Comparison of ENCODE assay signal across 8 cellular contexts in genomic region chr6:30544666-30545272, GRCh38. TPM values are rescaled to one million over a fixed set of nuclear protein-coding genes. Genes with fewer than 3 reads are reported as not detected.
DNase-seq lines count a peak whose midpoint lies in the region; ATAC-seq and TF ChIP-seq lines count a peak whose summit lies in the region.

No MANE protein-coding gene starts in this region.

- DNase-seq in SIG-M5 treated with dmso at 0.1 percent for 504 hours (lab: John Stamatoyannopoulos, UW; ENCODE audit: unreplicated experiment) (peak; percentile 75), SIG-M5 (lab: John Stamatoyannopoulos, UW) (no peak), RKO (ENCODE audit: low spot score) (peak; percentile 89), coronary artery (ENCODE audit: low spot score) (no peak), lower lobe of right lung (no peak), vagina (ENCODE audit: extremely low spot score in 2 of 2) (peak in 1 of 2 donors; percentile 25)

- peaks cover 25 to 28% (median 27%) of the 10 kb centered on the region in 3 donors for H3K4me1 Mint-ChIP-seq in IgD-negative memory B cell

- no peak overlapping the region for H3K27ac ChIP-seq in coronary artery
- no peak overlapping the region for H3K27ac ChIP-seq in lower lobe of right lung
- H3K27ac ChIP-seq in vagina: no peak overlapping the region

- no peak for TF ChIP-seq POLR2A in vagina (IDR thresholded peaks at IDR 0.05)

- H3K36me3 Mint-ChIP-seq in IgD-negative memory B cell: peaks cover 2% of the 10 kb centered on the region

- peak overlapping the region; percentile 46 to 95 (median 69) for H3K27ac Mint-ChIP-seq in IgD-negative memory B cell

- intact Hi-C loops in lower lobe of right lung (cut with DNase I) (loop anchor here (10.0 kb wide), 1 partner anchor 60 kb away; the partner anchor contains the start of gene HLA-E), vagina (cut with DNase I) (loop anchor here (5.0 kb wide), 1 partner anchor 62 kb away; no protein-coding TSS in a partner anchor)

- TF ChIP-seq CTCF in coronary artery (IDR thresholded peaks at IDR 0.05): peak; percentile 65
- peak; percentile 74 for TF ChIP-seq CTCF in lower lobe of right lung (IDR thresholded peaks at IDR 0.05)
- peak; percentile 63 to 91 (median 70) for TF ChIP-seq CTCF in vagina (IDR thresholded peaks at IDR 0.05)

- ATAC-seq in lower lobe of right lung (peak; percentile 64 to 70), GM18858 (IDR thresholded peaks at IDR 0.05; ENCODE audit: unreplicated experiment) (no peak)

- H3K9me3 ChIP-seq in lower lobe of right lung (no peaks in the 10 kb centered on the region), vagina (no peaks in the 10 kb centered on the region)

- H3K4me3 ChIP-seq in coronary artery (no peak overlapping the region), lower lobe of right lung (no peak overlapping the region), vagina (no peak overlapping the region)

- H3K4me1 ChIP-seq in lower lobe of right lung: peaks cover 31% of the 10 kb centered on the region
- H3K4me1 ChIP-seq in vagina: peaks cover 11% of the 10 kb centered on the region

- H3K9me3 Mint-ChIP-seq in IgD-negative memory B cell: no peaks in the 10 kb centered on the region

- H3K27me3 ChIP-seq in lower lobe of right lung (ENCODE audit: low read depth): no peaks in the 10 kb centered on the region
- no peaks in the 10 kb centered on the region for H3K27me3 ChIP-seq in vagina

- peaks cover 48% of the 10 kb centered on the region for H3K36me3 ChIP-seq in lower lobe of right lung
- H3K36me3 ChIP-seq in vagina: peaks cover 0 to 34% of the 10 kb centered on the region in 2 donors

- H3K4me3 Mint-ChIP-seq in IgD-negative memory B cell: peak overlapping the region in 2 of 4 donors; percentile 45 to 57

- no peaks in the 10 kb centered on the region for H3K27me3 Mint-ChIP-seq in IgD-negative memory B cell

RNA-seq across cellular contexts. Expression of gene GNL1, which starts 11.5 kb away (rescaled TPM):
- 46.1 TPM for polyA plus RNA-seq in IgD-negative memory B cell
- total RNA-seq in lower lobe of right lung: 54.9 TPM
- total RNA-seq in vagina: 24.1 TPM

RNA-seq across cellular contexts. Expression of gene PRR3, which starts 12.3 kb away (rescaled TPM):
- polyA plus RNA-seq in IgD-negative memory B cell: 8.8 TPM
- total RNA-seq in lower lobe of right lung (7.5 TPM), vagina (5.9 TPM)

RNA-seq across cellular contexts. Expression of gene ABCF1, which starts 26.5 kb away (rescaled TPM):
- polyA plus RNA-seq in IgD-negative memory B cell: 33.7 TPM
- total RNA-seq in lower lobe of right lung: 40.0 TPM
- total RNA-seq in vagina: 29.5 TPM

RNA-seq across cellular contexts. Expression of gene HLA-E, which starts 55.5 kb away (rescaled TPM):
- polyA plus RNA-seq in IgD-negative memory B cell: 2,343 TPM
- total RNA-seq in lower lobe of right lung (1,079 TPM), vagina (618 TPM)

Comparison
In these comparisons a context has a peak if more than half of its experiments do, and no peak if none do; other contexts are left out.
1. DNase-seq: peak in SIG-M5 treated with dmso at 0.1 percent for 504 hours (single experiment) and RKO (single experiment); none in SIG-M5 (single experiment), coronary artery (single experiment) and lower lobe of right lung (single experiment).
2. Peak in every context shown above with its lines, with median percentiles within 50 percentile points of each other: CTCF ChIP-seq.